ENCODE assay signal across 1 cellular context in genomic region chr9:113988951-113989780, GRCh38.
TF ChIP-seq lines count a peak whose summit lies in the region.

No MANE protein-coding gene starts in this region.

TF ChIP-seq in SK-N-SH, 30 proteins besides CTCF, POLR2A, EP300 and RAD21 (continued from another document):
- TF ChIP-seq NRF1 (IDR thresholded peaks at IDR 0.05; ENCODE audit: low read depth, low read length) (no peak), NFIC (IDR thresholded peaks at IDR 0.05; ENCODE audit: borderline replicate concordance) (no peak), ZBTB33 (IDR thresholded peaks at IDR 0.05; ENCODE audit: borderline replicate concordance, low read depth) (no peak)
